Comparison of ENCODE assay signal across 8 cellular contexts in genomic region chr1:68111804-68112436, GRCh38.
A peak's percentile ranks its signal among the peaks of the same experiment; 100 is the strongest.
DNase-seq lines count a peak whose midpoint lies in the region; TF ChIP-seq lines count a peak whose summit lies in the region.

No MANE protein-coding gene starts in this region.

- H3K4me3 ChIP-seq in BJ (ENCODE audit: low read depth, low read length) (no peak overlapping the region), Peyer's patch (no peak overlapping the region)

- peak; percentile 60 for DNase-seq in BJ (ENCODE audit: low read depth)
- DNase-seq in HPDE6-E6E7 (ENCODE audit: extremely low spot score) = peak; percentile 33
- peak; percentile 17 to 75 (median 59) for DNase-seq in Peyer's patch
- peak; percentile 71 for DNase-seq in epidermal melanocyte (ENCODE audit: insufficient read length, low spot score)
- peak; percentile 72 for DNase-seq in midbrain (lab: John Stamatoyannopoulos, UW)
- DNase-seq in activated CD8-positive, alpha-beta memory T cell treated with anti-CD3 and anti-CD28 coated beads, Interleukin-2, amount 50 U/mL, for 4 hours = no peak
- no peak for DNase-seq in stimulated activated CD4-positive, alpha-beta T cell treated with anti-CD3 and anti-CD28 coated beads, Interleukin-4, amount 100 ng/mL, for 24 hours
- DNase-seq in stimulated activated CD4-positive, alpha-beta T cell treated with anti-CD3 and anti-CD28 coated beads, Interleukin-1b, Interleukin-23, amount 100 ng/mL, for 48 hours = no peak

- TF ChIP-seq POLR2A in Peyer's patch (IDR thresholded peaks at IDR 0.05) = no peak

- H3K36me3 ChIP-seq in BJ (ENCODE audit: control insufficient read depth, insufficient read depth, low read length) (no peaks in the 10 kb centered on the region), Peyer's patch (no peaks in the 10 kb centered on the region)

- CTCF ChIA-PET in BJ (lab: Yijun Ruan, JAX) = interaction anchor here (0.7 to 13.7 kb wide), 12 partner anchors 10 to 578 kb away, joined by 3 to 499 read pairs (median 4); no protein-coding TSS in a partner anchor

- no peaks in the 10 kb centered on the region for H3K27me3 ChIP-seq in BJ (ENCODE audit: control insufficient read depth, insufficient read depth, low read length)
- no peaks in the 10 kb centered on the region for H3K27me3 ChIP-seq in Peyer's patch

- H3K27ac ChIP-seq in Peyer's patch = no peak overlapping the region

- POLR2A ChIA-PET in BJ (lab: Charles Lee) = no interaction called here

- TF ChIP-seq CTCF in BJ (IDR thresholded peaks at IDR 0.05; ENCODE audit: insufficient read depth, low read depth, low read length) (peak; percentile 79), Peyer's patch (IDR thresholded peaks at IDR 0.05) (peak in 4 of 6 experiments; percentile 38 to 90 (median 86))

- H3K9me3 ChIP-seq in Peyer's patch = no peaks in the 10 kb centered on the region

- H3K4me1 ChIP-seq in Peyer's patch = peaks cover 0 to 15% (median 0%) of the 10 kb centered on the region in 4 donors

Comparison
In these comparisons a context has a peak if more than half of its experiments do, and no peak if none do; other contexts are left out.
1. DNase-seq: peak in BJ (single experiment), HPDE6-E6E7 (single experiment), Peyer's patch (3 of 3), epidermal melanocyte (single experiment) and midbrain (single experiment); none in activated CD8-positive, alpha-beta memory T cell treated with anti-CD3 and anti-CD28 coated beads, Interleukin-2, amount 50 U/mL, for 4 hours (single experiment), stimulated activated CD4-positive, alpha-beta T cell treated with anti-CD3 and anti-CD28 coated beads, Interleukin-4, amount 100 ng/mL, for 24 hours (single experiment) and stimulated activated CD4-positive, alpha-beta T cell treated with anti-CD3 and anti-CD28 coated beads, Interleukin-1b, Interleukin-23, amount 100 ng/mL, for 48 hours (single experiment).